8 cellular contexts compared by ENCODE assay signal in the genomic region with DNA sequence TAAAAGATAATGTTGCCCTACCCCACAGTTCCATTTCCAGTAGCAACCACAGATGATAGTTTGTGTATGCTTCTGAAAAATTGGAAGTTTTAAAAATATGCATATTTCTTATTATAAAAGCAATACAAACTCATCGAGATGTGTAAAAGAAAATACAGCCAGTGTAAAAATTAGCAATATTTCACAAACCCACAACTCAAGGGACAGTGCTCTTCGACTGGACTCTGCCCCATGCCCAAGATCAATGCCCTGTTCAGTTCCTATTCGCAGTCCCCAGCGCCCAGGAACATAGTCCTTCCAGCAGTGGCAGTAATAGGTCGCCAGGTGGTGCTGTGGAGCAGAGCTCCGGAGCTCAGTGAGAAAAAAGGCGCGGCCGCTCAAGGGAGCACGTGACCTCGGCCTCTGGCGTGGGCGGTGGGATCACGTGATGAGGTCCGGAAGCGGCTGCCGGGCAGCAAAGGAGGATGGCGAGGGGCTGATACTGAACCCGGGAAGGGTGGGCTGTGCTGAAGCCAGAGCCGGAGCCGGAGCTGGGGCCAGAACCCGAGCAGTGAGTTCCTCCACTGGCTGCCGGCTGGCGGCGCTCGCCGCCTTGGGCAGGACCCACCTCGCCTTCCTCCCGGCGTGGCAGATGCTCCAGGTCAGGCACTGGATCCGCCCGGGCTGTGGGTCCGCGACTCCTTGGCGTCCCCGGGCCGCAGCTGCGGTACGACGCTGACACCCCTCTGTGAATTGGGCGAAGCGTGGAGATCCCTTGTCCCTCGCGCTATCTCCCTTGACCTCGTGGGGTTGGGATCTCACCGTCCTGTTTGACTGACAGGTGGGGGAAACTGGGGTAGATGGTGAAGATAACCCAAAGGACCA. TPM values are rescaled to one million over a fixed set of nuclear protein-coding genes. Genes with fewer than 3 reads are reported as not detected.
DNase-seq lines count a peak whose midpoint lies in the region; ATAC-seq and TF ChIP-seq lines count a peak whose summit lies in the region.

A gene (plus strand): TSS at position 430 of the 864 bp plus-strand sequence. CDS start 11,190 bp downstream, outside the sequence.

- TF ChIP-seq CTCF in lower leg skin (IDR thresholded peaks at IDR 0.05): peak in 1 of 3 donors; percentile 88

- peak within 1 kb of the TSS; percentile 48 to 97 for H3K4me3 ChIP-seq in CD4-positive, alpha-beta memory T cell (ENCODE audit: low read length in 2 of 2)
- peak within 1 kb of the TSS; percentile 80 to 98 for H3K4me3 ChIP-seq in duodenal mucosa (ENCODE audit: low read depth in 1 of 2, low read length in 2 of 2)
- peak within 1 kb of the TSS; percentile 80 for H3K4me3 ChIP-seq in lower leg skin (ENCODE audit: low read depth, poor library complexity, severe bottlenecking)

- H3K9me3 Mint-ChIP-seq in CD4-positive, alpha-beta memory T cell: no peaks in the 10 kb centered on the region

- peak within 1 kb of the TSS; percentile 64 for H3K27ac ChIP-seq in CD4-positive, alpha-beta memory T cell (ENCODE audit: low read depth, low read length)
- no peak within 1 kb of the TSS for H3K27ac ChIP-seq in duodenal mucosa (ENCODE audit: low read depth, low read length)

- CTCF ChIA-PET in CD4-positive, alpha-beta memory T cell (lab: Charles Lee; ENCODE audit: partially characterized antibody): interaction anchor here (0.6 to 6.2 kb wide), 29 partner anchors 9 to 1067 kb away, joined by 3 to 99 read pairs (median 4); no protein-coding TSS in a partner anchor

- 0% methylated on average over 30 to 45 of the region's 46 CpGs for WGBS in lower leg skin, 2 donors

- peak within 1 kb of the TSS; percentile 54 to 94 for H3K9ac ChIP-seq in duodenal mucosa (ENCODE audit: low read depth in 1 of 2, low read length in 2 of 2)

- no peaks in the 10 kb centered on the region for H3K9me3 ChIP-seq in CD4-positive, alpha-beta memory T cell (ENCODE audit: control insufficient read depth in 1 of 2, low read length in 2 of 2)
- H3K9me3 ChIP-seq in duodenal mucosa (ENCODE audit: control insufficient read depth in 1 of 2, low read length in 2 of 2): no peaks in the 10 kb centered on the region

- peak within 1 kb of the TSS; percentile 92 to 99 (median 98) for H3K4me3 Mint-ChIP-seq in CD4-positive, alpha-beta memory T cell

- peak within 1 kb of the TSS; percentile 80 to 97 (median 95) for H3K27ac Mint-ChIP-seq in CD4-positive, alpha-beta memory T cell

- no peak for TF ChIP-seq POLR2A in lower leg skin (IDR thresholded peaks at IDR 0.05)

- H3K4me1 ChIP-seq in CD4-positive, alpha-beta memory T cell (ENCODE audit: insufficient read depth, low read length): peaks cover 23% of the 10 kb centered on the region
- peaks cover 29 to 36% of the 10 kb centered on the region in 2 donors for H3K4me1 ChIP-seq in duodenal mucosa (ENCODE audit: control insufficient read depth in 1 of 2, insufficient read depth in 2 of 2, low read length in 2 of 2)

- peak; percentile 85 for ATAC-seq in GM19395 (IDR thresholded peaks at IDR 0.05; ENCODE audit: unreplicated experiment)
- peak; percentile 59 for ATAC-seq in HG03565 (IDR thresholded peaks at IDR 0.05; ENCODE audit: unreplicated experiment)

- H3K36me3 ChIP-seq in CD4-positive, alpha-beta memory T cell (ENCODE audit: insufficient read depth, low read length): no peaks in the 10 kb centered on the region
- no peaks in the 10 kb centered on the region for H3K36me3 ChIP-seq in duodenal mucosa (ENCODE audit: control insufficient read depth in 1 of 2, insufficient read depth in 2 of 2, low read length in 2 of 2)

- POLR2A ChIA-PET in CD4-positive, alpha-beta memory T cell (lab: Charles Lee; ENCODE audit: partially characterized antibody): interaction anchor here (1.4 to 3.4 kb wide), 2 partner anchors 204 to 324 kb away, joined by 12 read pairs; a partner anchor contains a TSS

- peaks cover 0 to 4% of the 10 kb centered on the region in 2 donors for H3K36me3 Mint-ChIP-seq in CD4-positive, alpha-beta memory T cell

- peaks cover 3% of the 10 kb centered on the region for H3K27me3 ChIP-seq in CD4-positive, alpha-beta memory T cell (ENCODE audit: insufficient read depth, low read length)
- H3K27me3 ChIP-seq in duodenal mucosa (ENCODE audit: control insufficient read depth in 1 of 2, insufficient read depth in 2 of 2, low read length in 2 of 2): no peaks in the 10 kb centered on the region

- peaks cover 12 to 27% (median 15%) of the 10 kb centered on the region in 4 donors for H3K4me1 Mint-ChIP-seq in CD4-positive, alpha-beta memory T cell

- peaks cover 9 to 16% of the 10 kb centered on the region in 2 donors for H3K27me3 Mint-ChIP-seq in CD4-positive, alpha-beta memory T cell

- intact Hi-C loops in CD4-positive, alpha-beta memory T cell (cut with micrococcal nuclease): loop anchor here (1.0 to 2.0 kb wide), 6 partner anchors 53 to 901 kb away; a partner anchor contains a TSS
- intact Hi-C loops in lower leg skin (cut with DNase I; ENCODE audit: low total_unique reads): loop anchor here (5.0 to 10.0 kb wide), 3 partner anchors 47 to 297 kb away; no protein-coding TSS in a partner anchor

- peak; percentile 85 to 89 (median 86) for DNase-seq in CD4-positive, alpha-beta memory T cell
- DNase-seq in NCI-H748 (lab: John Stamatoyannopoulos, UW; ENCODE audit: unreplicated experiment) (peak; percentile 94), lower leg skin (ENCODE audit: low spot score in 2 of 2) (peak; percentile 94 to 99)
- peak; percentile 98 to 99 for DNase-seq in activated CD4-positive, alpha-beta T cell treated with anti-CD3 and anti-CD28 coated beads, Interleukin-2, amount 50 U/mL, for 48 hours
- peak; percentile 95 to 98 for DNase-seq in stimulated activated CD4-positive, alpha-beta T cell treated with anti-CD3 and anti-CD28 coated beads, Interleukin-4, amount 100 ng/mL, for 48 hours (ENCODE audit: low read depth in 2 of 2)

RNA-seq across cellular contexts. Expression of the gene that starts here (rescaled TPM):
- 1 to 10 TPM; 5.2 to 7.8 TPM for total RNA-seq in CD4-positive, alpha-beta memory T cell
- 1 to 10 TPM in 1 of 2 donors, under 1 TPM in 1; 0.80 to 2.1 TPM for polyA plus RNA-seq in CD4-positive, alpha-beta memory T cell
- 1 to 10 TPM; 4.8 to 7.0 (median 6.5) TPM for total RNA-seq in lower leg skin
